Comparison of ENCODE assay signal across 11 cellular contexts in the genomic region with DNA sequence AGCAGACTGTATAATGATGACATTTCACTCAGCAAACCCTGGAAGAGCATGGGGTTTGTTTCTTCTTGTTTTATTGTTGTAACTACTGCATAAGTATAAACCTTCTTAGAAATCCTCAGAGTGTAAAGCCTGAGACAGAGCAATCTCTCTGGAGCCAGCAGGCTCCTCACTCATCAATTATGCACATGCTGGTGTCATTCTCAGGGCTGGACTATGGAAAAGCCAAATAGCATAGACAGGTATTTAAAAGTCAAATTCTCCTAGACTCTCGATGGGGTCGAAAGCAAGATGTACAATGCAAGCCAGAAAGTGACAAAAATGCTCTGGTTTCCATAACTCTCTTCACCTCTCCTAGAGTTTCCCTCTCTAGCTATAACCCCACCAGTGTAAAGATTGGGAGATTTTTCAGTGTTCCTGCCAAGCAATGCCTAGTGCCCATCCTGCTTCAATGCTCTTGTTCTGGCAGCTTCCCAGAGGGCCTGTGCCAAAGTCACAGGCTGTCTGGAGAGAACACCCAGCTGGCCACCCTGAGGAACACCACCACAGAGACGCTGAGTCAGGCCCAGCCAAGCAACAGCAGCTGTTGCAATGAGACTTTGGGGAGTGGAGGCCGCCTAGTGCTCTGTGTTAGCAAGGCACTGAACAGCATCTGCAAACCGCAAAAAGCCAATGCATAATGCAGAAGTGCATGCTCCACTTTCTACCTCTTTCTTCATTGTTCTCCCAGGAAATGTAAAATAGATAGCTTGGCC.
A peak's percentile ranks its signal among the peaks of the same experiment; 100 is the strongest.
DNase-seq lines count a peak whose midpoint lies in the region; ATAC-seq and TF ChIP-seq lines count a peak whose summit lies in the region.
"Had no signal": no experiment of that assay in that cellular context is flagged by ENCODE, and none has a peak within 500 bp of the region (broad histone marks: within the 10 kb centered on the region; RNA-seq: fewer than 3 reads in every experiment).

No MANE protein-coding gene starts in this region.

- peaks cover 0 to 12% of the 10 kb centered on the region in 2 donors for H3K4me1 ChIP-seq in right atrium auricular region
- H3K4me1 ChIP-seq in RWPE2 (ENCODE audit: insufficient read depth, poor library complexity, severe bottlenecking): no peaks in the 10 kb centered on the region

- H3K9me3 ChIP-seq in right atrium auricular region (no peaks in the 10 kb centered on the region), RWPE2 (ENCODE audit: severe bottlenecking) (no peaks in the 10 kb centered on the region)

- CTCF ChIA-PET in activated CD8-positive, alpha-beta T cell treated with anti-CD3 and anti-CD28 coated beads for 36 hours (lab: Charles Lee): no interaction called here

- POLR2A ChIA-PET in activated CD8-positive, alpha-beta T cell treated with anti-CD3 and anti-CD28 coated beads for 36 hours (lab: Charles Lee): no interaction called here

- H3K27me3 Mint-ChIP-seq in activated CD8-positive, alpha-beta T cell treated with anti-CD3 and anti-CD28 coated beads for 36 hours: no peaks in the 10 kb centered on the region
- H3K27me3 Mint-ChIP-seq: activated CD4-positive, alpha-beta memory T cell treated with anti-CD3 and anti-CD28 coated beads for 36 hours had no signal

- H3K27ac ChIP-seq in right atrium auricular region (no peak overlapping the region), RWPE2 (ENCODE audit: poor library complexity, severe bottlenecking) (no peak overlapping the region)

- intact Hi-C loops in Right ventricle myocardium inferior (cut with DNase I) (no loop called here), left ventricle myocardium superior (cut with micrococcal nuclease) (no loop called here)
- intact Hi-C loops in activated CD8-positive, alpha-beta T cell treated with anti-CD3 and anti-CD28 coated beads for 36 hours (cut with micrococcal nuclease): no loop called here

- H3K4me3 ChIP-seq in right atrium auricular region (no peak overlapping the region), RWPE2 (ENCODE audit: severe bottlenecking) (no peak overlapping the region)

- no peak overlapping the region for H3K27ac Mint-ChIP-seq in activated CD8-positive, alpha-beta T cell treated with anti-CD3 and anti-CD28 coated beads for 36 hours
- H3K27ac Mint-ChIP-seq: activated CD4-positive, alpha-beta memory T cell treated with anti-CD3 and anti-CD28 coated beads for 36 hours had no signal

- DNase-seq in Right ventricle myocardium inferior (ENCODE audit: missing footprints): peak; percentile 70
- DNase-seq in right atrium auricular region (ENCODE audit: low spot score): no peak
- no peak for DNase-seq in RWPE2 (ENCODE audit: low spot score)
- peak; percentile 75 for DNase-seq in left ventricle myocardium superior
- DNase-seq in SKM-1 (lab: John Stamatoyannopoulos, UW; ENCODE audit: unreplicated experiment): no peak
- DNase-seq in activated CD8-positive, alpha-beta T cell treated with anti-CD3 and anti-CD28 coated beads for 36 hours: no peak
- DNase-seq in NCI-H748 (lab: John Stamatoyannopoulos, UW; ENCODE audit: unreplicated experiment): no peak
- DNase-seq: activated CD4-positive, alpha-beta memory T cell treated with anti-CD3 and anti-CD28 coated beads for 36 hours had no signal

- no peak for TF ChIP-seq CTCF in right atrium auricular region (IDR thresholded peaks at IDR 0.05)
- no peak for TF ChIP-seq CTCF in RWPE2 (IDR thresholded peaks at IDR 0.05; ENCODE audit: poor library complexity, severe bottlenecking)
- TF ChIP-seq CTCF in activated CD8-positive, alpha-beta T cell treated with anti-CD3 and anti-CD28 coated beads for 36 hours (IDR thresholded peaks at IDR 0.05): no peak

- peak; percentile 90 for ATAC-seq in Right ventricle myocardium inferior
- 0 out of 3 replicates have a peak, but pooled peaks have one; percentile 17 for ATAC-seq in RWPE2 (ENCODE audit: low read depth)
- ATAC-seq in left ventricle myocardium superior: peak; percentile 99
- ATAC-seq in activated CD8-positive, alpha-beta T cell treated with anti-CD3 and anti-CD28 coated beads for 36 hours: no peak
- ATAC-seq in GM19035 (IDR thresholded peaks at IDR 0.05; ENCODE audit: unreplicated experiment): no peak

- no peak overlapping the region for H3K4me3 Mint-ChIP-seq in activated CD8-positive, alpha-beta T cell treated with anti-CD3 and anti-CD28 coated beads for 36 hours
- H3K4me3 Mint-ChIP-seq: activated CD4-positive, alpha-beta memory T cell treated with anti-CD3 and anti-CD28 coated beads for 36 hours; brain; neural crest cell had no signal

- H3K36me3 ChIP-seq in right atrium auricular region (no peaks in the 10 kb centered on the region), RWPE2 (ENCODE audit: low read depth) (no peaks in the 10 kb centered on the region)

- no peaks in the 10 kb centered on the region for H3K4me1 Mint-ChIP-seq in activated CD8-positive, alpha-beta T cell treated with anti-CD3 and anti-CD28 coated beads for 36 hours (ENCODE audit: low read depth)

- H3K36me3 Mint-ChIP-seq in activated CD8-positive, alpha-beta T cell treated with anti-CD3 and anti-CD28 coated beads for 36 hours (ENCODE audit: low read depth): no peaks in the 10 kb centered on the region
- H3K36me3 Mint-ChIP-seq: activated CD4-positive, alpha-beta memory T cell treated with anti-CD3 and anti-CD28 coated beads for 36 hours; brain had no signal

- H3K9me3 Mint-ChIP-seq in activated CD8-positive, alpha-beta T cell treated with anti-CD3 and anti-CD28 coated beads for 36 hours: no peaks in the 10 kb centered on the region
- H3K9me3 Mint-ChIP-seq: activated CD4-positive, alpha-beta memory T cell treated with anti-CD3 and anti-CD28 coated beads for 36 hours; neural crest cell had no signal

- no peaks in the 10 kb centered on the region for H3K27me3 ChIP-seq in right atrium auricular region
- H3K27me3 ChIP-seq in RWPE2 (ENCODE audit: insufficient read depth, poor library complexity, severe bottlenecking): no peaks in the 10 kb centered on the region

Comparison
In these comparisons a context has a peak if more than half of its experiments do, and no peak if none do; other contexts are left out.
1. DNase-seq: peak in Right ventricle myocardium inferior (single experiment) and left ventricle myocardium superior (single experiment); none in right atrium auricular region (single experiment), RWPE2 (single experiment), SKM-1 (single experiment), activated CD8-positive, alpha-beta T cell treated with anti-CD3 and anti-CD28 coated beads for 36 hours (single experiment) and NCI-H748 (single experiment).
2. ATAC-seq: peak in Right ventricle myocardium inferior (single experiment), RWPE2 (single experiment) and left ventricle myocardium superior (single experiment); none in activated CD8-positive, alpha-beta T cell treated with anti-CD3 and anti-CD28 coated beads for 36 hours (single experiment) and GM19035 (single experiment).